10 cellular contexts compared by ENCODE assay signal in genomic region chr15:95169701-95170459, GRCh38.
DNase-seq lines count a peak whose midpoint lies in the region; ATAC-seq, FAIRE-seq and TF ChIP-seq lines count a peak whose summit lies in the region.
"Had no signal": no experiment of that assay in that cellular context is flagged by ENCODE, and none has a peak within 500 bp of the region (broad histone marks: within the 10 kb centered on the region; RNA-seq: fewer than 3 reads in every experiment).

No MANE protein-coding gene starts in this region.

- H3K36me3 ChIP-seq in breast epithelium (no peaks in the 10 kb centered on the region), pancreas (no peaks in the 10 kb centered on the region)
- H3K36me3 ChIP-seq: MG63 had no signal

- no peaks in the 10 kb centered on the region for H3K4me1 Mint-ChIP-seq in MCF 10A (ENCODE audit: insufficient read depth, unreplicated experiment)
- no peaks in the 10 kb centered on the region for H3K4me1 Mint-ChIP-seq in activated T-cell treated with anti-CD3 and anti-CD28 coated beads, Interleukin-2, amount 50 U/mL, for 4 hours (ENCODE audit: low read depth)

- no peak overlapping the region for H3K4me3 Mint-ChIP-seq in MCF 10A (ENCODE audit: unreplicated experiment)
- H3K4me3 Mint-ChIP-seq in activated T-cell treated with anti-CD3 and anti-CD28 coated beads, Interleukin-2, amount 50 U/mL, for 4 hours: no peak overlapping the region

- H3K36me3 Mint-ChIP-seq in MCF 10A (ENCODE audit: insufficient read depth, unreplicated experiment): no peaks in the 10 kb centered on the region
- H3K36me3 Mint-ChIP-seq in activated T-cell treated with anti-CD3 and anti-CD28 coated beads, Interleukin-2, amount 50 U/mL, for 4 hours (ENCODE audit: insufficient read depth): no peaks in the 10 kb centered on the region

- H3K9me3 Mint-ChIP-seq in MCF 10A (ENCODE audit: unreplicated experiment): no peaks in the 10 kb centered on the region
- peaks cover 2% of the 10 kb centered on the region for H3K9me3 Mint-ChIP-seq in activated T-cell treated with anti-CD3 and anti-CD28 coated beads, Interleukin-2, amount 50 U/mL, for 4 hours

- H3K27me3 Mint-ChIP-seq in MCF 10A (ENCODE audit: insufficient read depth, unreplicated experiment): no peaks in the 10 kb centered on the region
- H3K27me3 Mint-ChIP-seq in activated T-cell treated with anti-CD3 and anti-CD28 coated beads, Interleukin-2, amount 50 U/mL, for 4 hours (ENCODE audit: low read depth): peaks cover 3% of the 10 kb centered on the region

- ATAC-seq in pancreas: peak in 3 of 4 donors; percentile 17 to 20 (median 19)
- no peak for ATAC-seq in GM21723 (IDR thresholded peaks at IDR 0.05; ENCODE audit: unreplicated experiment)
- no peak for ATAC-seq in activated T-cell treated with anti-CD3 and anti-CD28 coated beads, Interleukin-2, amount 50 U/mL, for 4 hours

- POLR2A ChIA-PET in MCF 10A (lab: Yijun Ruan, JAX): no interaction called here

- TF ChIP-seq CTCF in breast epithelium (IDR thresholded peaks at IDR 0.05) (no peak), MCF 10A (IDR thresholded peaks at IDR 0.05; ENCODE audit: unreplicated experiment) (no peak), pancreas (IDR thresholded peaks at IDR 0.05) (no peak)

- H3K4me3 ChIP-seq in breast epithelium (peak overlapping the region; percentile 7 to 61 (median 8)), pancreas (no peak overlapping the region)
- H3K4me3 ChIP-seq: MG63 had no signal

- no TSS peak for BruUV-seq in MCF 10A (replicated peaks; lab: Mats Ljungman, UMichigan)

- H3K27me3 ChIP-seq in breast epithelium: no peaks in the 10 kb centered on the region
- peaks cover 0 to 4% (median 1%) of the 10 kb centered on the region in 4 donors for H3K27me3 ChIP-seq in pancreas
- H3K27me3 ChIP-seq: MG63 had no signal

- WGBS in pancreas, 2 donors: 53 to 58% methylated on average over 25 of the region's 25 CpGs

- H3K9me3 ChIP-seq in breast epithelium: peaks cover 0 to 5% of the 10 kb centered on the region in 2 donors
- no peaks in the 10 kb centered on the region for H3K9me3 ChIP-seq in pancreas
- H3K9me3 ChIP-seq: MG63 had no signal

- TF ChIP-seq POLR2A in breast epithelium (IDR thresholded peaks at IDR 0.05): no peak

- FAIRE-seq in pancreas (lab: Jason Lieb, UNC): no peak

- H3K27ac ChIP-seq in breast epithelium (peak overlapping the region; percentile 64 to 85), pancreas (no peak overlapping the region)

- intact Hi-C loops in breast epithelium (cut with DNase I; ENCODE audit: low total_unique reads) (no loop called here), MCF 10A (cut with micrococcal nuclease) (no loop called here), pancreas (cut with DNase I) (no loop called here)

- no peak overlapping the region for H3K27ac Mint-ChIP-seq in MCF 10A (ENCODE audit: low read depth, unreplicated experiment)

- CTCF ChIA-PET in MCF 10A (lab: Yijun Ruan, JAX): interaction anchor here (0.7 kb wide), 2 partner anchors 56 to 664 kb away, joined by 3 to 4 read pairs; no protein-coding TSS in a partner anchor

- H3K4me1 ChIP-seq in breast epithelium (no peaks in the 10 kb centered on the region), pancreas (no peaks in the 10 kb centered on the region)

- DNase-seq in breast epithelium (ENCODE audit: low spot score in 2 of 2) (peak in 1 of 2 donors; percentile 40), MCF 10A (ENCODE audit: unreplicated experiment) (no peak), fibroblast of the conjunctiva (ENCODE audit: low read depth) (peak; percentile 2), pancreas (peak in 1 of 6 donors; percentile 12), T1000 (lab: John Stamatoyannopoulos, UW) (no peak), H4 (ENCODE audit: low spot score) (no peak)
- no peak for DNase-seq in activated T-cell treated with anti-CD3 and anti-CD28 coated beads, Interleukin-2, amount 50 U/mL, for 4 hours
- DNase-seq: MG63; stimulated activated CD8-positive, alpha-beta memory T cell treated with anti-CD3 and anti-CD28 coated beads, Interleukin-4, amount 100 ng/mL, for 48 hours had no signal

Comparison
In these comparisons a context has a peak if more than half of its experiments do, and no peak if none do; other contexts are left out.
1. H3K27ac ChIP-seq: peak in breast epithelium (2 of 2); none in pancreas (0 of 4).
2. H3K4me3 ChIP-seq: peak in breast epithelium (3 of 3); none in pancreas (0 of 4).
3. ATAC-seq: peak in pancreas (3 of 4); none in GM21723 (single experiment) and activated T-cell treated with anti-CD3 and anti-CD28 coated beads, Interleukin-2, amount 50 U/mL, for 4 hours (0 of 2).